ENCODE assay signal across 1 cellular context in genomic region chr17:74881073-74881472, GRCh38.
TF ChIP-seq lines count a peak whose summit lies in the region.

No MANE protein-coding gene starts in this region.

TF ChIP-seq in GM23338, 12 proteins besides CTCF, POLR2A, EP300 and RAD21:
- no peak for TF ChIP-seq ZNF462 (CRISPR knock-in tag; IDR thresholded peaks at IDR 0.05)
- TF ChIP-seq ETS1 (IDR thresholded peaks at IDR 0.05): no peak
- no peak for TF ChIP-seq CREB1 (CRISPR knock-in tag; IDR thresholded peaks at IDR 0.05; ENCODE audit: low read depth)
- no peak for TF ChIP-seq EZH2phosphoT487 (IDR thresholded peaks at IDR 0.05; ENCODE audit: unreplicated experiment)
- TF ChIP-seq STAT1 (IDR thresholded peaks at IDR 0.05; ENCODE audit: unreplicated experiment): no peak
- TF ChIP-seq POLR2AphosphoS5 (IDR thresholded peaks at IDR 0.05; ENCODE audit: low read depth): no peak
- no peak for TF ChIP-seq ZNF331 (CRISPR knock-in tag; IDR thresholded peaks at IDR 0.05; ENCODE audit: low read depth)
- no peak for TF ChIP-seq REST (IDR thresholded peaks at IDR 0.05; ENCODE audit: unreplicated experiment)
- TF ChIP-seq JUNB (IDR thresholded peaks at IDR 0.05; ENCODE audit: unreplicated experiment): no peak
- TF ChIP-seq ZNF114 (CRISPR knock-in tag; IDR thresholded peaks at IDR 0.05): no peak
- no peak for TF ChIP-seq EZH2 (IDR thresholded peaks at IDR 0.05; ENCODE audit: low read depth, unreplicated experiment)
- no peak for TF ChIP-seq NANOG (IDR thresholded peaks at IDR 0.05; ENCODE audit: borderline replicate concordance)
